In genomic region chr13:49641810-49642291, GRCh38 we compare ENCODE assay signal across 1 cellular context.
TF ChIP-seq lines count a peak whose summit lies in the region.

No MANE protein-coding gene starts in this region.

TF ChIP-seq in K562, 482 proteins besides CTCF, POLR2A, EP300 and RAD21 (continues in another document):
- no peak for TF ChIP-seq COPS2 (conservative IDR thresholded peaks at IDR 0.05)
- no peak for TF ChIP-seq ELF2 (CRISPR knock-in tag; IDR thresholded peaks at IDR 0.05)
- TF ChIP-seq RBBP5 (IDR thresholded peaks at IDR 0.05; ENCODE audit: borderline replicate concordance, insufficient read depth, low read length, poor library complexity, severe bottlenecking), result peak; percentile 32
- no peak for TF ChIP-seq ZC3H11A (IDR thresholded peaks at IDR 0.05; ENCODE audit: low read depth, low read length)
- TF ChIP-seq ZBTB11 (CRISPR knock-in tag; IDR thresholded peaks at IDR 0.05), result no peak
- TF ChIP-seq GATAD2A (IDR thresholded peaks at IDR 0.05), result no peak
- TF ChIP-seq NFE2 (IDR thresholded peaks at IDR 0.05; ENCODE audit: low read depth), result 0 out of 2 replicates have a peak, but pooled peaks have one; percentile 19
- TF ChIP-seq JUND (IDR thresholded peaks at IDR 0.05; ENCODE audit: borderline replicate concordance, low read depth, low read length), result peak; percentile 70
- peak; percentile 59; the same call in 1 of the 3 replicates for TF ChIP-seq JUND (tag; IDR thresholded peaks at IDR 0.05; ENCODE audit: borderline replicate concordance, low read depth, low read length)
- TF ChIP-seq, protein P1, sequence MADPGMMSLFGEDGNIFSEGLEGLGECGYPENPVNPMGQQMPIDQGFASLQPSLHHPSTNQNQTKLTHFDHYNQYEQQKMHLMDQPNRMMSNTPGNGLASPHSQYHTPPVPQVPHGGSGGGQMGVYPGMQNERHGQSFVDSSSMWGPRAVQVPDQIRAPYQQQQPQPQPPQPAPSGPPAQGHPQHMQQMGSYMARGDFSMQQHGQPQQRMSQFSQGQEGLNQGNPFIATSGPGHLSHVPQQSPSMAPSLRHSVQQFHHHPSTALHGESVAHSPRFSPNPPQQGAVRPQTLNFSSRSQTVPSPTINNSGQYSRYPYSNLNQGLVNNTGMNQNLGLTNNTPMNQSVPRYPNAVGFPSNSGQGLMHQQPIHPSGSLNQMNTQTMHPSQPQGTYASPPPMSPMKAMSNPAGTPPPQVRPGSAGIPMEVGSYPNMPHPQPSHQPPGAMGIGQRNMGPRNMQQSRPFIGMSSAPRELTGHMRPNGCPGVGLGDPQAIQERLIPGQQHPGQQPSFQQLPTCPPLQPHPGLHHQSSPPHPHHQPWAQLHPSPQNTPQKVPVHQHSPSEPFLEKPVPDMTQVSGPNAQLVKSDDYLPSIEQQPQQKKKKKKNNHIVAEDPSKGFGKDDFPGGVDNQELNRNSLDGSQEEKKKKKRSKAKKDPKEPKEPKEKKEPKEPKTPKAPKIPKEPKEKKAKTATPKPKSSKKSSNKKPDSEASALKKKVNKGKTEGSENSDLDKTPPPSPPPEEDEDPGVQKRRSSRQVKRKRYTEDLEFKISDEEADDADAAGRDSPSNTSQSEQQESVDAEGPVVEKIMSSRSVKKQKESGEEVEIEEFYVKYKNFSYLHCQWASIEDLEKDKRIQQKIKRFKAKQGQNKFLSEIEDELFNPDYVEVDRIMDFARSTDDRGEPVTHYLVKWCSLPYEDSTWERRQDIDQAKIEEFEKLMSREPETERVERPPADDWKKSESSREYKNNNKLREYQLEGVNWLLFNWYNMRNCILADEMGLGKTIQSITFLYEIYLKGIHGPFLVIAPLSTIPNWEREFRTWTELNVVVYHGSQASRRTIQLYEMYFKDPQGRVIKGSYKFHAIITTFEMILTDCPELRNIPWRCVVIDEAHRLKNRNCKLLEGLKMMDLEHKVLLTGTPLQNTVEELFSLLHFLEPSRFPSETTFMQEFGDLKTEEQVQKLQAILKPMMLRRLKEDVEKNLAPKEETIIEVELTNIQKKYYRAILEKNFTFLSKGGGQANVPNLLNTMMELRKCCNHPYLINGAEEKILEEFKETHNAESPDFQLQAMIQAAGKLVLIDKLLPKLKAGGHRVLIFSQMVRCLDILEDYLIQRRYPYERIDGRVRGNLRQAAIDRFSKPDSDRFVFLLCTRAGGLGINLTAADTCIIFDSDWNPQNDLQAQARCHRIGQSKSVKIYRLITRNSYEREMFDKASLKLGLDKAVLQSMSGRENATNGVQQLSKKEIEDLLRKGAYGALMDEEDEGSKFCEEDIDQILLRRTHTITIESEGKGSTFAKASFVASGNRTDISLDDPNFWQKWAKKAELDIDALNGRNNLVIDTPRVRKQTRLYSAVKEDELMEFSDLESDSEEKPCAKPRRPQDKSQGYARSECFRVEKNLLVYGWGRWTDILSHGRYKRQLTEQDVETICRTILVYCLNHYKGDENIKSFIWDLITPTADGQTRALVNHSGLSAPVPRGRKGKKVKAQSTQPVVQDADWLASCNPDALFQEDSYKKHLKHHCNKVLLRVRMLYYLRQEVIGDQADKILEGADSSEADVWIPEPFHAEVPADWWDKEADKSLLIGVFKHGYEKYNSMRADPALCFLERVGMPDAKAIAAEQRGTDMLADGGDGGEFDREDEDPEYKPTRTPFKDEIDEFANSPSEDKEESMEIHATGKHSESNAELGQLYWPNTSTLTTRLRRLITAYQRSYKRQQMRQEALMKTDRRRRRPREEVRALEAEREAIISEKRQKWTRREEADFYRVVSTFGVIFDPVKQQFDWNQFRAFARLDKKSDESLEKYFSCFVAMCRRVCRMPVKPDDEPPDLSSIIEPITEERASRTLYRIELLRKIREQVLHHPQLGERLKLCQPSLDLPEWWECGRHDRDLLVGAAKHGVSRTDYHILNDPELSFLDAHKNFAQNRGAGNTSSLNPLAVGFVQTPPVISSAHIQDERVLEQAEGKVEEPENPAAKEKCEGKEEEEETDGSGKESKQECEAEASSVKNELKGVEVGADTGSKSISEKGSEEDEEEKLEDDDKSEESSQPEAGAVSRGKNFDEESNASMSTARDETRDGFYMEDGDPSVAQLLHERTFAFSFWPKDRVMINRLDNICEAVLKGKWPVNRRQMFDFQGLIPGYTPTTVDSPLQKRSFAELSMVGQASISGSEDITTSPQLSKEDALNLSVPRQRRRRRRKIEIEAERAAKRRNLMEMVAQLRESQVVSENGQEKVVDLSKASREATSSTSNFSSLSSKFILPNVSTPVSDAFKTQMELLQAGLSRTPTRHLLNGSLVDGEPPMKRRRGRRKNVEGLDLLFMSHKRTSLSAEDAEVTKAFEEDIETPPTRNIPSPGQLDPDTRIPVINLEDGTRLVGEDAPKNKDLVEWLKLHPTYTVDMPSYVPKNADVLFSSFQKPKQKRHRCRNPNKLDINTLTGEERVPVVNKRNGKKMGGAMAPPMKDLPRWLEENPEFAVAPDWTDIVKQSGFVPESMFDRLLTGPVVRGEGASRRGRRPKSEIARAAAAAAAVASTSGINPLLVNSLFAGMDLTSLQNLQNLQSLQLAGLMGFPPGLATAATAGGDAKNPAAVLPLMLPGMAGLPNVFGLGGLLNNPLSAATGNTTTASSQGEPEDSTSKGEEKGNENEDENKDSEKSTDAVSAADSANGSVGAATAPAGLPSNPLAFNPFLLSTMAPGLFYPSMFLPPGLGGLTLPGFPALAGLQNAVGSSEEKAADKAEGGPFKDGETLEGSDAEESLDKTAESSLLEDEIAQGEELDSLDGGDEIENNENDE (IDR thresholded peaks at IDR 0.05; ENCODE audit: low read depth, low read length), result no peak
- TF ChIP-seq ZNF584 (CRISPR knock-in tag; IDR thresholded peaks at IDR 0.05; ENCODE audit: low read depth), result no peak
- TF ChIP-seq VEZF1 (CRISPR knock-in tag; IDR thresholded peaks at IDR 0.05), result peak; percentile 70
- TF ChIP-seq HBP1 (CRISPR knock-in tag; IDR thresholded peaks at IDR 0.05), result no peak
- TF ChIP-seq, protein P2, sequence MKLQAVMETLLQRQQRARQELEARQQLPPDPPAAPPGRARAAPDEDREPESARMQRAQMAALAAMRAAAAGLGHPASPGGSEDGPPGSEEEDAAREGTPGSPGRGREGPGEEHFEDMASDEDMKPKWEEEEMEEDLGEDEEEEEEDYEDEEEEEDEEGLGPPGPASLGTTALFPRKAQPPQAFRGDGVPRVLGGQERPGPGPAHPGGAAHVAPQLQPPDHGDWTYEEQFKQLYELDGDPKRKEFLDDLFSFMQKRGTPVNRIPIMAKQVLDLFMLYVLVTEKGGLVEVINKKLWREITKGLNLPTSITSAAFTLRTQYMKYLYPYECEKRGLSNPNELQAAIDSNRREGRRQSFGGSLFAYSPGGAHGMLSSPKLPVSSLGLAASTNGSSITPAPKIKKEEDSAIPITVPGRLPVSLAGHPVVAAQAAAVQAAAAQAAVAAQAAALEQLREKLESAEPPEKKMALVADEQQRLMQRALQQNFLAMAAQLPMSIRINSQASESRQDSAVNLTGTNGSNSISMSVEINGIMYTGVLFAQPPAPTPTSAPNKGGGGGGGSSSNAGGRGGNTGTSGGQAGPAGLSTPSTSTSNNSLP (IDR thresholded peaks at IDR 0.05; ENCODE audit: borderline replicate concordance, low read depth, low read length), result no peak
- no peak for TF ChIP-seq RBM39 (optimal IDR thresholded peaks at IDR 0.05; ENCODE audit: low read depth, low read length)
- peak; percentile 49; the same call in 1 of the 2 replicates for TF ChIP-seq CTBP1 (IDR thresholded peaks at IDR 0.05; ENCODE audit: borderline replicate concordance)
- no peak for TF ChIP-seq U2AF1 (optimal IDR thresholded peaks at IDR 0.05; ENCODE audit: low read depth, low read length)
- no peak for TF ChIP-seq ETS2 (tag; IDR thresholded peaks at IDR 0.05; ENCODE audit: borderline replicate concordance, poor library complexity, severe bottlenecking)
- no peak for TF ChIP-seq E2F4 (CRISPR knock-in tag; IDR thresholded peaks at IDR 0.05; ENCODE audit: low read depth)
- TF ChIP-seq ZNF76 (CRISPR knock-in tag; IDR thresholded peaks at IDR 0.05; ENCODE audit: borderline replicate concordance), result no peak
- no peak for TF ChIP-seq TAF7 (tag; IDR thresholded peaks at IDR 0.05)
- no peak for TF ChIP-seq SRSF9 (IDR thresholded peaks at IDR 0.05; ENCODE audit: borderline replicate concordance, low read depth, low read length)
- no peak for TF ChIP-seq ZNF77 (CRISPR knock-in tag; IDR thresholded peaks at IDR 0.05)
- TF ChIP-seq NFATC3 (IDR thresholded peaks at IDR 0.05), result no peak
- no peak for TF ChIP-seq ZNF57 (CRISPR knock-in tag; IDR thresholded peaks at IDR 0.05)
- no peak for TF ChIP-seq TCF7 (IDR thresholded peaks at IDR 0.05; ENCODE audit: borderline replicate concordance)
- TF ChIP-seq EP400 (IDR thresholded peaks at IDR 0.05), result no peak
- TF ChIP-seq ZBTB7A (IDR thresholded peaks at IDR 0.05; ENCODE audit: borderline replicate concordance, control insufficient read depth, low read depth, low read length), result no peak
- no peak for TF ChIP-seq ZNF24 (IDR thresholded peaks at IDR 0.05)
- TF ChIP-seq ZNF780A (CRISPR knock-in tag; IDR thresholded peaks at IDR 0.05), result no peak
- TF ChIP-seq SRSF1 (IDR thresholded peaks at IDR 0.05; ENCODE audit: low read depth, low read length), result no peak
- no peak for TF ChIP-seq SREBF2 (CRISPR knock-in tag; IDR thresholded peaks at IDR 0.05)
- TF ChIP-seq EWSR1 (IDR thresholded peaks at IDR 0.05; ENCODE audit: borderline replicate concordance, low read depth, partially characterized antibody), result no peak
- peak; percentile 78 for TF ChIP-seq ATF3 (IDR thresholded peaks at IDR 0.05)
- TF ChIP-seq ATF3 (CRISPR knock-in tag; conservative IDR thresholded peaks at IDR 0.05), result no peak
- TF ChIP-seq NR2C1 (IDR thresholded peaks at IDR 0.05), result no peak
- TF ChIP-seq NR2C1 (tag; IDR thresholded peaks at IDR 0.05), result no peak
- peak; percentile 71; the same call in 1 of the 2 replicates for TF ChIP-seq JUN (IDR thresholded peaks at IDR 0.05; ENCODE audit: borderline replicate concordance, low read depth, low read length)
- no peak for TF ChIP-seq JUN (CRISPR knock-in tag; IDR thresholded peaks at IDR 0.05; ENCODE audit: borderline replicate concordance)
- TF ChIP-seq XRCC3 (IDR thresholded peaks at IDR 0.05), result no peak
- peak; percentile 43; the same call in 1 of the 2 replicates for TF ChIP-seq GATA2 (CRISPR knock-in tag; IDR thresholded peaks at IDR 0.05)
